In the genomic region with DNA sequence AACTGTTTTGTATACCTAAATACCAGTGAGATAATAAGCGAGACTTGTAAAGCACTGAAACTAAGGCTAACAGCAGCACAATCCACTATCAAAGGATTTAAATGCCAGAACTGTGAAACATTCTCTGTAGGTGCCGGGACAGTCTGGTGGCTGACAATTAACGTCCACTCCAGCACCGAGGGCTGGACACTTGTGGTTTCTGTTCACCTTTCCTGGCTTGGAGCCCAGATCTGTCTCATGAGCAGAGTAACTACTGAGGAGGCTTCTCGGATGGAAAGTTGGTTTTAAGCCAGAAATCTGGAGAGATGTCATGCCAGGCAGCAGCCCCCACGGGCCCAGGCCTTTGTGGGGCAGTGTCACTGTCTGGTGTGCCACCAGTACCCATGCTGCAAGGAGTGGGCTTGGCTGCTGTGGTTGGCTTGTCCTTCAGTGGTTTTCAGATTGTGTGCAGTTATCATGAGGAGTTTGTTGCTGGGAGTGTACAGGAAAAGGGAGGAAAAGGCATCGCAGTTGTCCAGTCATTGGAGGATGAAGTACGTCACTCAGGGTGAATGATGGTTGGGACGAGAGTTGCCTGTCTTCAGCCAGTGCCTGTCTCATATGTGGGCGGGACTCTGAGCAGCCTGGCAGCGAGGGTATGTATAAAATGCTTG, we compare ENCODE assay signal across 11 cellular contexts. TPM values are rescaled to one million over a fixed set of nuclear protein-coding genes. Genes with fewer than 3 reads are reported as not detected.
DNase-seq lines count a peak whose midpoint lies in the region; ATAC-seq and TF ChIP-seq lines count a peak whose summit lies in the region.
"Had no signal": no experiment of that assay in that cellular context is flagged by ENCODE, and none has a peak within 500 bp of the region (broad histone marks: within the 10 kb centered on the region; RNA-seq: fewer than 3 reads in every experiment).

No MANE protein-coding gene starts in this region.

- H3K4me1 ChIP-seq in cardiac muscle cell (ENCODE audit: low read depth) (peaks cover 9% of the 10 kb centered on the region), stomach smooth muscle (ENCODE audit: control insufficient read depth, insufficient read depth, low read length) (peaks cover 16% of the 10 kb centered on the region)

- peak; percentile 17 for DNase-seq in NCI-H1092 treated with DMSO at 0.1 percent for 48 hours (lab: John Stamatoyannopoulos, UW)
- DNase-seq in NCI-H1092 (lab: John Stamatoyannopoulos, UW) = no peak
- DNase-seq in SK-N-MC (ENCODE audit: low read depth, low spot score) = no peak
- DNase-seq in cardiac muscle cell (ENCODE audit: low read depth in 1 of 2, low spot score in 1 of 2) = peak; percentile 34 to 63
- DNase-seq in iPS-NIHi7 (ENCODE audit: extremely low spot score) = no peak
- DNase-seq in NCI-H146 treated with DMSO at 0.1 percent for 48 hours (lab: John Stamatoyannopoulos, UW; ENCODE audit: unreplicated experiment) = no peak
- DNase-seq: foreskin melanocyte had no signal

- H3K27ac ChIP-seq in SK-N-MC (peak overlapping the region; percentile 80; the same call in 1 of the 2 replicates), cardiac muscle cell (peak overlapping the region; percentile 48), stomach smooth muscle (ENCODE audit: low read length) (peak overlapping the region; percentile 18)
- H3K27ac ChIP-seq: 22Rv1, tibial nerve had no signal

- H3K27me3 ChIP-seq in cardiac muscle cell (no peaks in the 10 kb centered on the region), stomach smooth muscle (ENCODE audit: control insufficient read depth in 1 of 2, insufficient read depth in 2 of 2, low read length in 2 of 2) (no peaks in the 10 kb centered on the region)
- H3K27me3 ChIP-seq: tibial nerve had no signal

- H3K9me3 ChIP-seq in SK-N-MC (ENCODE audit: low read depth, low read length) (no peaks in the 10 kb centered on the region), cardiac muscle cell (ENCODE audit: low read depth) (no peaks in the 10 kb centered on the region), stomach smooth muscle (ENCODE audit: control insufficient read depth in 2 of 2, low read length in 2 of 2) (no peaks in the 10 kb centered on the region)
- H3K9me3 ChIP-seq: tibial nerve had no signal

- peaks cover 55% of the 10 kb centered on the region for H3K36me3 ChIP-seq in SK-N-MC (ENCODE audit: insufficient read depth, low read length)
- H3K36me3 ChIP-seq in cardiac muscle cell = peaks cover 48% of the 10 kb centered on the region
- H3K36me3 ChIP-seq in stomach smooth muscle (ENCODE audit: control insufficient read depth in 2 of 2, insufficient read depth in 2 of 2, low read length in 2 of 2) = peaks cover 49 to 73% of the 10 kb centered on the region in 2 donors

- ATAC-seq in GM18870 (IDR thresholded peaks at IDR 0.05; ENCODE audit: unreplicated experiment) = no peak

- no peak overlapping the region for H3K9ac ChIP-seq in SK-N-MC (ENCODE audit: insufficient read length)
- H3K9ac ChIP-seq in stomach smooth muscle (ENCODE audit: low read length in 2 of 2) = no peak overlapping the region

- H3K4me3 ChIP-seq in SK-N-MC (no peak overlapping the region), cardiac muscle cell (no peak overlapping the region), stomach smooth muscle (ENCODE audit: low read length in 2 of 2) (peak overlapping the region in 1 of 2 donors; percentile 23)
- H3K4me3 ChIP-seq: tibial nerve had no signal

- TF ChIP-seq CTCF in cardiac muscle cell (IDR thresholded peaks at IDR 0.05; ENCODE audit: low read depth, low read length) = no peak

RNA-seq across cellular contexts. Expression of gene UBN1, which starts 35.5 kb away (rescaled TPM):
- total RNA-seq in cardiac muscle cell = 24.2 and 33.4 TPM in 2 replicates
- 21.4 and 23.7 TPM in 2 replicates for polyA plus RNA-seq in cardiac muscle cell

RNA-seq across cellular contexts. Expression of gene GLYR1, which starts 35.7 kb away (rescaled TPM):
- 38.0 and 44.3 TPM in 2 replicates for total RNA-seq in cardiac muscle cell
- polyA plus RNA-seq in cardiac muscle cell = 52.1 and 65.5 TPM in 2 replicates

RNA-seq across cellular contexts. Expression of gene PPL, which starts 54.2 kb away (rescaled TPM):
- total RNA-seq in cardiac muscle cell = 6.4 and 10.8 TPM in 2 replicates
- polyA plus RNA-seq in cardiac muscle cell = 7.5 and 8.4 TPM in 2 replicates

Comparison
In these comparisons a context has a peak if more than half of its experiments do, and no peak if none do; other contexts are left out.
1. DNase-seq: peak in NCI-H1092 treated with DMSO at 0.1 percent for 48 hours (single experiment) and cardiac muscle cell (2 of 2); none in NCI-H1092 (single experiment), SK-N-MC (single experiment), iPS-NIHi7 (single experiment) and NCI-H146 treated with DMSO at 0.1 percent for 48 hours (single experiment).
2. H3K27ac ChIP-seq: peak in every context shown above with its lines; median percentile 80 in SK-N-MC; 48 in cardiac muscle cell; 18 in stomach smooth muscle.